8 cellular contexts compared by ENCODE assay signal in genomic region chr4:103008875-103009729, GRCh38. TPM values are rescaled to one million over a fixed set of nuclear protein-coding genes. Genes with fewer than 3 reads are reported as not detected.
DNase-seq lines count a peak whose midpoint lies in the region; ATAC-seq, FAIRE-seq and TF ChIP-seq lines count a peak whose summit lies in the region.

No MANE protein-coding gene starts in this region.

- H3K79me2 ChIP-seq in MM.1S (ENCODE audit: low read length): no peaks in the 10 kb centered on the region

- H3K36me3 Mint-ChIP-seq in natural killer cell treated with Interleukin-12 subunit alpha and Interleukin-12 subunit beta and Interleukin-15 and Interleukin-18, amount 100 ng/mL, for 72 hours: no peaks in the 10 kb centered on the region

- FAIRE-seq in A549 (lab: Jason Lieb, UNC): peak; percentile 23

- peaks cover 10% of the 10 kb centered on the region; the same call in 1 of the 3 replicates for H3K4me1 ChIP-seq in A549
- no peaks in the 10 kb centered on the region; the same call in 1 of the 2 replicates for H3K4me1 ChIP-seq in HAP-1
- H3K4me1 ChIP-seq in MM.1S (ENCODE audit: low read length): no peaks in the 10 kb centered on the region

- WGBS in A549 (ENCODE audit: missing lambda C conversion rate): 47% methylated on average over 8 of the region's 15 CpGs

- H3K4me2 ChIP-seq in A549 (no peak overlapping the region), MM.1S (ENCODE audit: low read depth, low read length) (no peak overlapping the region)

- peaks cover 3 to 19% of the 10 kb centered on the region in 2 donors for H3K27me3 Mint-ChIP-seq in natural killer cell treated with Interleukin-12 subunit alpha and Interleukin-12 subunit beta and Interleukin-15 and Interleukin-18, amount 100 ng/mL, for 72 hours

- ATAC-seq in A549: peak; percentile 84 to 92
- peak; percentile 73 to 80 for ATAC-seq in natural killer cell treated with Interleukin-12 subunit alpha and Interleukin-12 subunit beta and Interleukin-15 and Interleukin-18, amount 100 ng/mL, for 72 hours

- no peak for TF ChIP-seq EP300 in A549 (IDR thresholded peaks at IDR 0.05)

- peak; percentile 74 for TF ChIP-seq CTCF in A549 (IDR thresholded peaks at IDR 0.05)
- TF ChIP-seq CTCF in MM.1S (IDR thresholded peaks at IDR 0.05; ENCODE audit: low read length): peak; percentile 80

- H3K27ac ChIP-seq in A549: no peak overlapping the region
- H3K27ac ChIP-seq in MM.1S (ENCODE audit: low read length): no peak overlapping the region

- H3K36me3 ChIP-seq in HAP-1 (replicated peaks) (no peaks in the 10 kb centered on the region), MM.1S (replicated peaks; ENCODE audit: insufficient read depth, low read length) (no peaks in the 10 kb centered on the region)

- no peak overlapping the region for H3K9ac ChIP-seq in MM.1S (ENCODE audit: low read length)

- no peaks in the 10 kb centered on the region for H3K9me2 ChIP-seq in MM.1S (replicated peaks; ENCODE audit: insufficient read depth, low read length)

- H3K4me3 ChIP-seq in A549 (no peak overlapping the region), HAP-1 (no peak overlapping the region), MM.1S (ENCODE audit: low read length) (no peak overlapping the region)

- POLR2A ChIA-PET in A549 (lab: Yijun Ruan, JAX): no interaction called here

- H3K4me1 Mint-ChIP-seq in natural killer cell treated with Interleukin-12 subunit alpha and Interleukin-12 subunit beta and Interleukin-15 and Interleukin-18, amount 100 ng/mL, for 72 hours (ENCODE audit: low read depth in 2 of 2): peaks cover 0 to 2% of the 10 kb centered on the region in 2 donors

- TF ChIP-seq POLR2A in A549 (IDR thresholded peaks at IDR 0.05; ENCODE audit: low read length): no peak

- CTCF ChIA-PET in A549 (lab: Yijun Ruan, JAX): interaction anchor here (0.6 to 3.7 kb wide), 19 partner anchors 11 to 561 kb away, joined by 3 to 45 read pairs (median 3); partner anchors contain the start of genes CISD2 and SLC9B1

- H3K27me3 ChIP-seq in HAP-1 (ENCODE audit: low read depth): peaks cover 5% of the 10 kb centered on the region; the same call in 1 of the 2 replicates
- H3K27me3 ChIP-seq in MM.1S (replicated peaks; ENCODE audit: insufficient read depth, low read length): no peaks in the 10 kb centered on the region

- peak; percentile 46 to 70 for DNase-seq in A549 (ENCODE audit: low read depth in 1 of 2, low spot score in 1 of 2)
- peak; percentile 71 for DNase-seq in GM03348 (ENCODE audit: low spot score)
- peak; percentile 39 to 77 for DNase-seq in HAP-1 (ENCODE audit: low spot score in 2 of 2)
- peak; percentile 72 for DNase-seq in MM.1S
- peak; percentile 41 for DNase-seq in SKM-1 treated with dmso at 0.1 percent for 144 hours (lab: John Stamatoyannopoulos, UW; ENCODE audit: unreplicated experiment)
- peak; percentile 59 for DNase-seq in fibroblast of gingiva (ENCODE audit: low read depth)
- DNase-seq in natural killer cell treated with Interleukin-12 subunit alpha and Interleukin-12 subunit beta and Interleukin-15 and Interleukin-18, amount 100 ng/mL, for 72 hours (ENCODE audit: low spot score): no peak
- DNase-seq in SHP77 treated with DMSO at 0.1 percent for 48 hours (lab: John Stamatoyannopoulos, UW): no peak

- H3K9me3 Mint-ChIP-seq in natural killer cell treated with Interleukin-12 subunit alpha and Interleukin-12 subunit beta and Interleukin-15 and Interleukin-18, amount 100 ng/mL, for 72 hours: no peaks in the 10 kb centered on the region

- no peak overlapping the region for H2AFZ ChIP-seq in MM.1S (ENCODE audit: low read length)

- no peaks in the 10 kb centered on the region for H4K20me1 ChIP-seq in MM.1S (ENCODE audit: insufficient read depth, low read length)

- H3K9me3 ChIP-seq in A549 (no peaks in the 10 kb centered on the region), HAP-1 (no peaks in the 10 kb centered on the region), MM.1S (replicated peaks; ENCODE audit: insufficient read depth, low read length) (no peaks in the 10 kb centered on the region)

- no peaks in the 10 kb centered on the region for H3F3A ChIP-seq in MM.1S (ENCODE audit: insufficient read depth, low read length)

- no peak overlapping the region for H3K27ac Mint-ChIP-seq in natural killer cell treated with Interleukin-12 subunit alpha and Interleukin-12 subunit beta and Interleukin-15 and Interleukin-18, amount 100 ng/mL, for 72 hours

- in situ Hi-C loops in HAP-1 (cut with MboI; ENCODE audit: low sequenced_read_pairs): loop anchor here (10.0 kb wide), 2 partner anchors 384 to 574 kb away; no protein-coding TSS in a partner anchor

- H3K4me3 Mint-ChIP-seq in natural killer cell treated with Interleukin-12 subunit alpha and Interleukin-12 subunit beta and Interleukin-15 and Interleukin-18, amount 100 ng/mL, for 72 hours: no peak overlapping the region

- TF ChIP-seq RAD21 in A549 (conservative IDR thresholded peaks at IDR 0.05 in 1 of 2, IDR thresholded peaks at IDR 0.05 in 1 of 2): peak; percentile 87 to 93

TF ChIP-seq in A549, 52 proteins besides CTCF, POLR2A, EP300 and RAD21:
- TF ChIP-seq CBX2 (IDR thresholded peaks at IDR 0.05; ENCODE audit: borderline replicate concordance, low read depth) (no peak), JUNB (IDR thresholded peaks at IDR 0.05) (no peak), BHLHE40 (IDR thresholded peaks at IDR 0.05; ENCODE audit: low read depth, low read length) (no peak), EHF (CRISPR knock-in tag; IDR thresholded peaks at IDR 0.05) (no peak), SMC3 (IDR thresholded peaks at IDR 0.05) (peak; percentile 79), CHD4 (IDR thresholded peaks at IDR 0.05; ENCODE audit: borderline replicate concordance) (no peak), JUN (IDR thresholded peaks at IDR 0.05) (no peak), MAFK (IDR thresholded peaks at IDR 0.05; ENCODE audit: partially characterized antibody) (no peak), HDAC2 (IDR thresholded peaks at IDR 0.05) (no peak)

RNA-seq across cellular contexts. Expression of gene SLC9B1, which starts 10.4 kb away (rescaled TPM):
- polyA plus RNA-seq in A549 (2011; rRNA removed): 0.28 and 0.39 TPM in 2 replicates
- 0.09 TPM in 1 of 2 replicates, not detected in the other for polyA plus RNA-seq in A549 (2012; cell fraction: cytosol; rRNA removed)
- not detected in 2 replicates for polyA plus RNA-seq in A549 (2012; cell fraction: nucleus; rRNA removed)
- 0.09 to 0.21 TPM (median 0.16 TPM) in 3 replicates for polyA plus RNA-seq in A549 (2017; fragmentation: RNase III; extraction: RNeasy Plus Mini Kit Qiagen cat#74134 plus additional on column Dnase treatment)
- not detected in 2 replicates for polyA minus RNA-seq in A549 (2011; rRNA and poly(A)+ RNA removed)
- under 1 TPM in 1 of 2 donors, not detected in 1; 0.43 TPM for total RNA-seq in natural killer cell treated with Interleukin-12 subunit alpha and Interleukin-12 subunit beta and Interleukin-15 and Interleukin-18, amount 100 ng/mL, for 72 hours

Comparison
In these comparisons a context has a peak if more than half of its experiments do, and no peak if none do; other contexts are left out.
1. DNase-seq: peak in A549 (2 of 2), GM03348 (single experiment), HAP-1 (2 of 2), MM.1S (single experiment), SKM-1 treated with dmso at 0.1 percent for 144 hours (single experiment) and fibroblast of gingiva (single experiment); none in natural killer cell treated with Interleukin-12 subunit alpha and Interleukin-12 subunit beta and Interleukin-15 and Interleukin-18, amount 100 ng/mL, for 72 hours (single experiment) and SHP77 treated with DMSO at 0.1 percent for 48 hours (single experiment).